ENCODE assay signal across 18 cellular contexts in the genomic region with DNA sequence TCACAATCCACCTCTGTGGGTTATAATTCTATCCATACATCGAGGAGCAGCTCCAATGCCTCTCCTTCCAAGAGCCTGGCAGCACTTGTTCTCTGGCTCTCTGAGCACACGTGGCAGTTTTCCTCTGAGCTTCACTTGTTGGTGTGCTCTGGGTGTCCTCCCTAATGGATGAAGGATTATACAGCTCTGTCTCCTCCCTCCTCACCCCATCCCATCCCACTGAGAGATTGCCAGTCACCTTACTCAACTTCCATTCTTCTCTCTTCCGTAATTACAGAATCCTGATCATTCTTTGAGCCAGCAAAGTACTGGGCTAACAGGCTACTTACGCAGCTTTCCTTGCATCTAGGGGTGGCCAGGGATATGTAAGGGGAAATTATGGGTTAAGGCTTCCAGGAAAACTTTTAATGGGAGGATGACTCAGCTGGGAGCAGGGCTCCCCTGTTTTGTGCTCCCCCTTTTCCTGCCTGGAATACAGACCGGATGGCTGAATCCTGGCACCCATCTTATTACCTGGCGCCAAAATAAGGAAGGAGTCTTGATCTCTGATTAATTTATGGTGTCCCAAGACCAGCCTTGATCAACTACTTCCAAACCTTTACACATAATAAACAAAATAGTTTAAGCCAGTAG.
"Had no signal": no experiment of that assay in that cellular context is flagged by ENCODE, and none has a peak within 500 bp of the region (broad histone marks: within the 10 kb centered on the region; RNA-seq: fewer than 3 reads in every experiment).

No MANE protein-coding gene starts in this region.

- ATAC-seq: activated T-cell treated with anti-CD3 and anti-CD28 coated beads, Interleukin-2, amount 50 U/mL, for 72 hours; mucosa of descending colon; pancreas; stimulated activated naive CD8-positive, alpha-beta T cell treated with anti-CD3 and anti-CD28 coated beads, Interleukin-15, Interleukin-2, amounts not matched to agents 100 U/mL and 50 U/mL, for 24 hours had no signal

- H3K36me3 ChIP-seq: pancreas, transverse colon, vagina, WERI-Rb-1 had no signal

- H3K4me3 Mint-ChIP-seq: activated naive CD8-positive, alpha-beta T cell; activated T-cell treated with anti-CD3 and anti-CD28 coated beads, Interleukin-2, amount 50 U/mL, for 72 hours; memory B cell had no signal

- DNase-seq: activated CD4-positive, alpha-beta T cell treated with anti-CD3 and anti-CD28 coated beads, Interleukin-2, amount 50 U/mL, for 4 hours; activated effector memory CD4-positive, alpha-beta T cell treated with anti-CD3 and anti-CD28 coated beads, Interleukin-2, amount 50 U/mL, for 16 hours; activated T-cell treated with anti-CD3 and anti-CD28 coated beads, Interleukin-2, amount 50 U/mL, for 72 hours; amniotic stem cell; caudate nucleus; dorsolateral prefrontal cortex; foreskin melanocyte; kidney glomerular epithelial cell; mucosa of descending colon; naive B cell; stimulated activated naive CD8-positive, alpha-beta T cell treated with anti-CD3 and anti-CD28 coated beads, Interleukin-15, Interleukin-2, amounts not matched to agents 100 U/mL and 50 U/mL, for 24 hours; transverse colon; WERI-Rb-1 had no signal

- H3K9me3 Mint-ChIP-seq: activated T-cell treated with anti-CD3 and anti-CD28 coated beads, Interleukin-2, amount 50 U/mL, for 72 hours; memory B cell; naive B cell had no signal

- H3K27me3 ChIP-seq: dorsolateral prefrontal cortex, pancreas, transverse colon, vagina had no signal

- H3K27ac ChIP-seq: dorsolateral prefrontal cortex, epithelial cell of prostate, pancreas, transverse colon, vagina, WERI-Rb-1 had no signal

- H3K4me3 ChIP-seq: dorsolateral prefrontal cortex, mucosa of descending colon, pancreas, transverse colon, vagina had no signal

- H3K27me3 Mint-ChIP-seq: activated naive CD8-positive, alpha-beta T cell; memory B cell; naive B cell had no signal

- H3K9me3 ChIP-seq: mucosa of descending colon, pancreas, transverse colon, vagina had no signal

- H3K27ac Mint-ChIP-seq: activated naive CD8-positive, alpha-beta T cell; activated T-cell treated with anti-CD3 and anti-CD28 coated beads, Interleukin-2, amount 50 U/mL, for 72 hours; memory B cell had no signal

- H3K36me3 Mint-ChIP-seq: memory B cell, naive B cell had no signal
